In the genomic region with DNA sequence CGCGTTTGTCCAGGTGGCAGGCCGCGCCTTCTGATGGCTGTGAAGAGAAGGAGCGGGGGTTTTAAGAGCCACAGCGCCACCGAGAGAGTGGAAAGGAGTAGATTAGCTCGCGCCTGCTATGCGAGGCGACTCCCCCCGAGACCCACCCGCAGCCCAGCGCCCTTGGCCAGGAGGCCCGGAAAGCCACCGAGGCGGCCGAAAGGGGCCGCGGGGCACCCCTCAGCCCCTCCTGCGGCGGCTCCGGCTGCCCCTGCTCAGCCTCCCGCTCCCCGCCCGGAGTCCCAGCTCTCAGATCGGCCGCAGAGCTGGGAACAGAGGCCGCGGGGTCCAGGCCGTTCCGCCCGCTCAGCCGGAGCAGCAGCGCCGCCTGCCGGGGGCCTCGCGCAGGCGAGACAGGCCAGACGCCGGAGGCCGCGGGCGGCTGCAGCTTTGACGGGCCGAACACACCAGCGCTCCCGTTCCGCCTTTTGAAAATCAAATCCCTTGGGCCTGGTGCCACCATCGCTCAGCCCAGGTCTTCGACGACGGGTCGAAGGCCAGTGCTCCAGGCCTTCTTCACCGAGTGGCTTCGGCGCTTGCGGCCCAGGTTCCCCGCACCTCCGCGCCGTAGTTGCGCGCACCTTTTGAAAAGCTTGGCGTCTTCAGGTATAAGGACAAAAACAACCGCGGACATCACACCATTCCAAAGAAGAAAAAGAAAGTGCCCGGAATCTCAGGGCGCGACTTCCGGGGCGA, we compare ENCODE assay signal across 8 cellular contexts. TPM values are rescaled to one million over a fixed set of nuclear protein-coding genes. Genes with fewer than 3 reads are reported as not detected.
DNase-seq lines count a peak whose midpoint lies in the region; ATAC-seq lines count a peak whose summit lies in the region.

No MANE protein-coding gene starts in this region.

- peaks cover 69% of the 10 kb centered on the region for H3K27me3 Mint-ChIP-seq in activated CD4-positive, alpha-beta T cell treated with anti-CD3 and anti-CD28 coated beads, Interleukin-2, amount 10 ng/mL, durations not matched to agents 7 days and 5 days

- H3K18ac ChIP-seq in mesenchymal stem cell (ENCODE audit: low read depth in 1 of 2, low read length in 2 of 2), result peak overlapping the region; percentile 54 to 91

- peak overlapping the region; percentile 59 for H3K9ac ChIP-seq in mesenchymal stem cell (ENCODE audit: low read length)

- peak overlapping the region; percentile 19 for H3K27ac Mint-ChIP-seq in activated CD4-positive, alpha-beta T cell treated with anti-CD3 and anti-CD28 coated beads, Interleukin-2, amount 10 ng/mL, durations not matched to agents 7 days and 5 days

- H3K36me3 ChIP-seq in mesenchymal stem cell (ENCODE audit: control insufficient read depth in 1 of 2, insufficient read depth in 2 of 2, low read depth in 1 of 2, low read length in 2 of 2), result no peaks in the 10 kb centered on the region

- peak overlapping the region; percentile 95 for H3K4me2 ChIP-seq in mesenchymal stem cell (ENCODE audit: low read length, poor library complexity, severe bottlenecking)

- no peak overlapping the region for H2BK120ac ChIP-seq in mesenchymal stem cell (ENCODE audit: low read depth, low read length)

- peak overlapping the region; percentile 48 for H2BK15ac ChIP-seq in mesenchymal stem cell (ENCODE audit: low read depth, poor library complexity, severe bottlenecking)

- H3K27ac ChIP-seq in mesenchymal stem cell (ENCODE audit: low read length, poor library complexity, severe bottlenecking), result no peak overlapping the region

- H3K4me3 ChIP-seq in mesenchymal stem cell (ENCODE audit: insufficient read depth in 1 of 2, low read depth in 1 of 2, low read length in 2 of 2), result peak overlapping the region; percentile 57 to 76

- H2AFZ ChIP-seq in mesenchymal stem cell (ENCODE audit: low read depth, low read length), result peak overlapping the region; percentile 72

- DNase-seq in SIG-M5 treated with dmso at 0.1 percent for 504 hours (lab: John Stamatoyannopoulos, UW; ENCODE audit: unreplicated experiment) (peak; percentile 21), SIG-M5 (lab: John Stamatoyannopoulos, UW) (no peak), NCI-H2171 treated with DMSO at 0.1 percent for 48 hours (lab: John Stamatoyannopoulos, UW) (peak; percentile 19), mesenchymal stem cell (peak; percentile 79)
- DNase-seq in activated CD4-positive, alpha-beta T cell treated with anti-CD3 and anti-CD28 coated beads, Interleukin-2, amount 10 ng/mL, durations not matched to agents 7 days and 5 days, result peak; percentile 56
- DNase-seq in effector CD4-positive, alpha-beta T cell, result peak; percentile 34
- DNase-seq in stimulated activated CD8-positive, alpha-beta memory T cell treated with anti-CD3 and anti-CD28 coated beads, Interleukin-15, amount 100 ng/mL, for 1 hour (ENCODE audit: low read depth), result peak; percentile 30

- H2BK12ac ChIP-seq in mesenchymal stem cell (ENCODE audit: low read length in 2 of 2), result no peak overlapping the region

- H3K27me3 ChIP-seq in mesenchymal stem cell (ENCODE audit: control insufficient read depth in 1 of 2, insufficient read depth in 1 of 2, low read length in 2 of 2), result peaks cover 36 to 75% of the 10 kb centered on the region in 2 experiments

- POLR2A ChIA-PET in activated CD4-positive, alpha-beta T cell treated with anti-CD3 and anti-CD28 coated beads, Interleukin-2, amount 10 ng/mL, durations not matched to agents 7 days and 5 days (lab: Charles Lee), result no interaction called here

- H3K4ac ChIP-seq in mesenchymal stem cell (ENCODE audit: low read depth in 1 of 2, low read length in 2 of 2), result peak overlapping the region in 1 of 2 experiments; percentile 47

- no peak overlapping the region for H3K14ac ChIP-seq in mesenchymal stem cell (ENCODE audit: low read length in 2 of 2)

- WGBS in mesenchymal stem cell, result 1% methylated on average over 64 of the region's 73 CpGs

- H2AK5ac ChIP-seq in mesenchymal stem cell (ENCODE audit: low read length, severe bottlenecking), result no peak overlapping the region

- ATAC-seq in HG02884 (IDR thresholded peaks at IDR 0.05; ENCODE audit: unreplicated experiment), result peak; percentile 87

- peaks cover 3% of the 10 kb centered on the region for H3K9me3 Mint-ChIP-seq in activated CD4-positive, alpha-beta T cell treated with anti-CD3 and anti-CD28 coated beads, Interleukin-2, amount 10 ng/mL, durations not matched to agents 7 days and 5 days

- no peaks in the 10 kb centered on the region for H3K79me1 ChIP-seq in mesenchymal stem cell (replicated peaks; ENCODE audit: low read length, poor library complexity, severe bottlenecking)

- H4K8ac ChIP-seq in mesenchymal stem cell (ENCODE audit: low read length), result peak overlapping the region; percentile 96

- H4K91ac ChIP-seq in mesenchymal stem cell (ENCODE audit: low read length), result peak overlapping the region; percentile 3

- CTCF ChIA-PET in activated CD4-positive, alpha-beta T cell treated with anti-CD3 and anti-CD28 coated beads, Interleukin-2, amount 10 ng/mL, durations not matched to agents 7 days and 5 days (lab: Charles Lee), result interaction anchor here (0.5 to 3.9 kb wide), 20 partner anchors 8 to 969 kb away, joined by 3 to 21 read pairs (median 4); partner anchors contain the start of gene PDX1

- H3K23ac ChIP-seq in mesenchymal stem cell (ENCODE audit: low read length in 2 of 2), result no peak overlapping the region

- peaks cover 13% of the 10 kb centered on the region for H3K4me1 ChIP-seq in mesenchymal stem cell (ENCODE audit: control insufficient read depth, insufficient read depth, low read depth, low read length)

- H3K4me1 Mint-ChIP-seq in activated CD4-positive, alpha-beta T cell treated with anti-CD3 and anti-CD28 coated beads, Interleukin-2, amount 10 ng/mL, durations not matched to agents 7 days and 5 days, result peaks cover 16% of the 10 kb centered on the region

- H2BK5ac ChIP-seq in mesenchymal stem cell (ENCODE audit: low read depth, low read length, poor library complexity, severe bottlenecking), result no peak overlapping the region

- no peaks in the 10 kb centered on the region for H3K9me3 ChIP-seq in mesenchymal stem cell (ENCODE audit: control insufficient read depth, low read length)

- peak overlapping the region; percentile 62 for H3K4me3 Mint-ChIP-seq in activated CD4-positive, alpha-beta T cell treated with anti-CD3 and anti-CD28 coated beads, Interleukin-2, amount 10 ng/mL, durations not matched to agents 7 days and 5 days

- no peaks in the 10 kb centered on the region for H3K36me3 Mint-ChIP-seq in activated CD4-positive, alpha-beta T cell treated with anti-CD3 and anti-CD28 coated beads, Interleukin-2, amount 10 ng/mL, durations not matched to agents 7 days and 5 days (ENCODE audit: low read depth)

RNA-seq across cellular contexts. Expression of gene CDX2, which starts 15.3 kb away (rescaled TPM):
- total RNA-seq in activated CD4-positive, alpha-beta T cell treated with anti-CD3 and anti-CD28 coated beads, Interleukin-2, amount 10 ng/mL, durations not matched to agents 7 days and 5 days, result not detected
- polyA plus RNA-seq in mesenchymal stem cell (2013, experiment 1 of 2), result 1.9 TPM
- polyA plus RNA-seq in mesenchymal stem cell (2013, experiment 2 of 2), result 1.7 TPM

RNA-seq across cellular contexts. Expression of gene PDX1, which starts 34.0 kb away (rescaled TPM):
- not detected for total RNA-seq in activated CD4-positive, alpha-beta T cell treated with anti-CD3 and anti-CD28 coated beads, Interleukin-2, amount 10 ng/mL, durations not matched to agents 7 days and 5 days
- not detected for polyA plus RNA-seq in mesenchymal stem cell (2013, experiment 1 of 2)
- polyA plus RNA-seq in mesenchymal stem cell (2013, experiment 2 of 2), result not detected

RNA-seq across cellular contexts. Expression of gene URAD, which starts 34.7 kb away (rescaled TPM):
- total RNA-seq in activated CD4-positive, alpha-beta T cell treated with anti-CD3 and anti-CD28 coated beads, Interleukin-2, amount 10 ng/mL, durations not matched to agents 7 days and 5 days, result not detected
- not detected for polyA plus RNA-seq in mesenchymal stem cell (2013, experiment 1 of 2)
- not detected for polyA plus RNA-seq in mesenchymal stem cell (2013, experiment 2 of 2)
